ENCODE assay signal across 1 cellular context in genomic region chr7:77797734-77798393, GRCh38.
TF ChIP-seq lines count a peak whose summit lies in the region.

No MANE protein-coding gene starts in this region.

TF ChIP-seq in HepG2, 621 proteins besides CTCF, POLR2A, EP300 and RAD21 (continued from another document and continues in another):
- TF ChIP-seq BCL6 (CRISPR knock-in tag; IDR thresholded peaks at IDR 0.05) (no peak), ZNF670 (CRISPR knock-in tag; IDR thresholded peaks at IDR 0.05; ENCODE audit: borderline replicate concordance) (no peak), CSRNP2 (CRISPR knock-in tag; conservative IDR thresholded peaks at IDR 0.05; ENCODE audit: low read depth) (no peak), ZHX2 (IDR thresholded peaks at IDR 0.05; ENCODE audit: low read depth) (no peak), ZHX2 (CRISPR knock-in tag; IDR thresholded peaks at IDR 0.05; ENCODE audit: borderline replicate concordance) (0 out of 2 replicates have a peak, but pooled peaks have one; percentile 40), ZNF710 (CRISPR knock-in tag; IDR thresholded peaks at IDR 0.05; ENCODE audit: borderline replicate concordance) (no peak; the same call in 1 of the 2 replicates), ZNF263 (CRISPR knock-in tag; IDR thresholded peaks at IDR 0.05) (no peak), ARID2 (CRISPR knock-in tag; IDR thresholded peaks at IDR 0.05; ENCODE audit: borderline replicate concordance) (no peak; the same call in 1 of the 2 replicates), ZXDC (CRISPR knock-in tag; IDR thresholded peaks at IDR 0.05) (no peak), RBM22 (optimal IDR thresholded peaks at IDR 0.05; ENCODE audit: low read length) (no peak), DMTF1 (CRISPR knock-in tag; IDR thresholded peaks at IDR 0.05) (no peak), PPARG (CRISPR knock-in tag; conservative IDR thresholded peaks at IDR 0.05) (no peak), DBP (CRISPR knock-in tag; IDR thresholded peaks at IDR 0.05; ENCODE audit: not compliant biosample characterization) (no peak), MLLT10 (CRISPR knock-in tag; IDR thresholded peaks at IDR 0.05) (no peak), ZBTB10 (CRISPR knock-in tag; IDR thresholded peaks at IDR 0.05; ENCODE audit: borderline replicate concordance) (peak; percentile 23; the same call in 1 of the 2 replicates), CERS6 (CRISPR knock-in tag; IDR thresholded peaks at IDR 0.05) (no peak), ZNF597 (CRISPR knock-in tag; IDR thresholded peaks at IDR 0.05) (no peak), SMYD3 (CRISPR knock-in tag; IDR thresholded peaks at IDR 0.05) (no peak), ZNF652 (CRISPR knock-in tag; IDR thresholded peaks at IDR 0.05; ENCODE audit: borderline replicate concordance, low read depth) (no peak), ZNF296 (CRISPR knock-in tag; conservative IDR thresholded peaks at IDR 0.05) (no peak), ZNF20 (CRISPR knock-in tag; IDR thresholded peaks at IDR 0.05) (no peak), ZBTB39 (CRISPR knock-in tag; IDR thresholded peaks at IDR 0.05) (no peak), NRL (CRISPR knock-in tag; IDR thresholded peaks at IDR 0.05; ENCODE audit: borderline replicate concordance) (peak; percentile 76; the same call in 1 of the 2 replicates), SNRNP70 (IDR thresholded peaks at IDR 0.05; ENCODE audit: low read depth, low read length) (no peak), ZNF280B (CRISPR knock-in tag; IDR thresholded peaks at IDR 0.05; ENCODE audit: borderline replicate concordance) (peak; percentile 60; the same call in 1 of the 2 replicates), ZNF629 (CRISPR knock-in tag; conservative IDR thresholded peaks at IDR 0.05) (no peak), ZNF577 (CRISPR knock-in tag; IDR thresholded peaks at IDR 0.05; ENCODE audit: borderline replicate concordance, low read depth) (no peak), ZMYM4 (CRISPR knock-in tag; IDR thresholded peaks at IDR 0.05) (no peak)
